15 cellular contexts compared by ENCODE assay signal in genomic region chr1:79124756-79125155, GRCh38.
"Had no signal": no experiment of that assay in that cellular context is flagged by ENCODE, and none has a peak within 500 bp of the region (broad histone marks: within the 10 kb centered on the region; RNA-seq: fewer than 3 reads in every experiment).

No MANE protein-coding gene starts in this region.

- H3K9me3 ChIP-seq: testis had no signal

- H3K27ac ChIP-seq: testis had no signal

- DNase-seq: activated CD4-positive, alpha-beta T cell treated with anti-CD3 and anti-CD28 coated beads for 1 hour; activated CD4-positive, alpha-beta T cell treated with anti-CD3 and anti-CD28 coated beads, Interleukin-2, amount 50 U/mL, for 48 hours; activated effector memory CD4-positive, alpha-beta T cell treated with anti-CD3 and anti-CD28 coated beads, Interleukin-2, amount 50 U/mL, for 16 hours; activated naive CD8-positive, alpha-beta T cell treated with anti-CD3 and anti-CD28 coated beads for 36 hours; activated T-cell treated with anti-CD3 and anti-CD28 coated beads, Interleukin-2, amount 50 U/mL, for 4 hours; anterior cingulate cortex; foreskin melanocyte; head of caudate nucleus; stimulated activated CD4-positive, alpha-beta T cell treated with anti-CD3 and anti-CD28 coated beads, Interleukin-4, amount 100 ng/mL, for 1 hour; stimulated activated CD8-positive, alpha-beta memory T cell treated with anti-CD3 and anti-CD28 coated beads, Interleukin-4, amount 100 ng/mL, for 48 hours; stimulated activated naive CD8-positive, alpha-beta T cell treated with anti-CD3 and anti-CD28 coated beads, Interleukin-15, Interleukin-2, amounts not matched to agents 100 U/mL and 50 U/mL, for 24 hours; T-helper 2 cell; testis had no signal

- H3K4me1 ChIP-seq: testis had no signal

- ATAC-seq: activated T-cell treated with anti-CD3 and anti-CD28 coated beads, Interleukin-2, amount 50 U/mL, for 4 hours; stimulated activated naive CD8-positive, alpha-beta T cell treated with anti-CD3 and anti-CD28 coated beads, Interleukin-15, Interleukin-2, amounts not matched to agents 100 U/mL and 50 U/mL, for 24 hours had no signal

- H3K27me3 Mint-ChIP-seq: activated naive CD8-positive, alpha-beta T cell treated with anti-CD3 and anti-CD28 coated beads for 36 hours; memory B cell had no signal

- H3K4me3 ChIP-seq: testis had no signal

- H3K9me3 Mint-ChIP-seq: activated naive CD8-positive, alpha-beta T cell treated with anti-CD3 and anti-CD28 coated beads for 36 hours; memory B cell; nephron had no signal

- H3K4me1 Mint-ChIP-seq: activated naive CD8-positive, alpha-beta T cell treated with anti-CD3 and anti-CD28 coated beads for 36 hours; memory B cell; nephron had no signal

- H3K27ac Mint-ChIP-seq: activated naive CD8-positive, alpha-beta T cell treated with anti-CD3 and anti-CD28 coated beads for 36 hours; memory B cell; nephron had no signal

- H3K27me3 ChIP-seq: testis had no signal

- H3K4me3 Mint-ChIP-seq: activated naive CD8-positive, alpha-beta T cell treated with anti-CD3 and anti-CD28 coated beads for 36 hours; activated T-cell treated with anti-CD3 and anti-CD28 coated beads, Interleukin-2, amount 50 U/mL, for 4 hours; memory B cell; nephron had no signal

- H3K36me3 Mint-ChIP-seq: activated naive CD8-positive, alpha-beta T cell treated with anti-CD3 and anti-CD28 coated beads for 36 hours; memory B cell had no signal
